ENCODE assay signal across 18 cellular contexts in genomic region chr6:39169448-39170344, GRCh38. TPM values are rescaled to one million over a fixed set of nuclear protein-coding genes. Genes with fewer than 3 reads are reported as not detected.
DNase-seq lines count a peak whose midpoint lies in the region; ATAC-seq, FAIRE-seq and TF ChIP-seq lines count a peak whose summit lies in the region.
"Had no signal": no experiment of that assay in that cellular context is flagged by ENCODE, and none has a peak within 500 bp of the region (broad histone marks: within the 10 kb centered on the region; RNA-seq: fewer than 3 reads in every experiment).

No MANE protein-coding gene starts in this region.

- peak overlapping the region; percentile 71 to 78 (median 75) for H3K27ac ChIP-seq in pancreas
- H3K27ac ChIP-seq: foreskin keratinocyte had no signal

- H3K4me1 Mint-ChIP-seq in dendritic cell treated with granulocyte-macrophage colony-stimulating factor and Interleukin-4, amounts not matched to agents 40 ng/mL and 50 ng/mL, for 4 days (ENCODE audit: low read depth): peaks cover 40% of the 10 kb centered on the region
- H3K4me1 Mint-ChIP-seq in natural killer cell: peaks cover 5 to 7% of the 10 kb centered on the region in 2 donors

- no peak overlapping the region for H3K4me3 ChIP-seq in pancreas

- peak; percentile 33 for DNase-seq in DMS79 treated with DMSO at 0.1 percent for 48 hours (lab: John Stamatoyannopoulos, UW)
- peak; percentile 63 for DNase-seq in NCI-H2029 treated with DMSO at 0.1 percent for 48 hours (lab: John Stamatoyannopoulos, UW)
- DNase-seq in pancreas: peak; percentile 69 to 85 (median 80)
- DNase-seq in natural killer cell: no peak
- DNase-seq in NK-92 (lab: John Stamatoyannopoulos, UW; ENCODE audit: unreplicated experiment): no peak
- DNase-seq: activated naive CD4-positive, alpha-beta T cell treated with anti-CD3 and anti-CD28 coated beads, Interleukin-2, amount 50 U/mL, for 16 hours; activated T-cell treated with anti-CD3 and anti-CD28 coated beads, Interleukin-2, amount 50 U/mL, for 1 hour; AML-193; cortex of kidney; foreskin keratinocyte; left cardiac atrium; NCI-H82; stimulated activated CD4-positive, alpha-beta T cell treated with anti-CD3 and anti-CD28 coated beads, Interleukin-2, amount 100 ng/mL, for 24 hours had no signal

- H3K27me3 ChIP-seq in pancreas: no peaks in the 10 kb centered on the region

- H3K4me3 Mint-ChIP-seq in dendritic cell treated with granulocyte-macrophage colony-stimulating factor and Interleukin-4, amounts not matched to agents 40 ng/mL and 50 ng/mL, for 4 days: no peak overlapping the region
- H3K4me3 Mint-ChIP-seq in natural killer cell: no peak overlapping the region
- H3K4me3 Mint-ChIP-seq: brain had no signal

- H3K27ac Mint-ChIP-seq in dendritic cell treated with granulocyte-macrophage colony-stimulating factor and Interleukin-4, amounts not matched to agents 40 ng/mL and 50 ng/mL, for 4 days: peak overlapping the region; percentile 15
- H3K27ac Mint-ChIP-seq in natural killer cell: no peak overlapping the region
- H3K27ac Mint-ChIP-seq: brain had no signal

- no peaks in the 10 kb centered on the region for H3K9me3 Mint-ChIP-seq in dendritic cell treated with granulocyte-macrophage colony-stimulating factor and Interleukin-4, amounts not matched to agents 40 ng/mL and 50 ng/mL, for 4 days
- H3K9me3 Mint-ChIP-seq in natural killer cell: no peaks in the 10 kb centered on the region

- H3K4me1 ChIP-seq in pancreas: peaks cover 3 to 12% (median 4%) of the 10 kb centered on the region in 3 donors
- H3K4me1 ChIP-seq: foreskin keratinocyte had no signal

- H3K9me3 ChIP-seq in pancreas: no peaks in the 10 kb centered on the region

- H3K36me3 ChIP-seq in pancreas: no peaks in the 10 kb centered on the region

- no peaks in the 10 kb centered on the region for H3K36me3 Mint-ChIP-seq in dendritic cell treated with granulocyte-macrophage colony-stimulating factor and Interleukin-4, amounts not matched to agents 40 ng/mL and 50 ng/mL, for 4 days (ENCODE audit: low read depth)
- no peaks in the 10 kb centered on the region for H3K36me3 Mint-ChIP-seq in natural killer cell
- H3K36me3 Mint-ChIP-seq: brain had no signal

- no peak for FAIRE-seq in pancreas (lab: Jason Lieb, UNC)
- FAIRE-seq: D721Med, G401.6 had no signal

- TF ChIP-seq CTCF in pancreas (IDR thresholded peaks at IDR 0.05) (no peak), natural killer cell (IDR thresholded peaks at IDR 0.05) (no peak)

- ATAC-seq in pancreas: peak; percentile 65 to 84 (median 74)
- no peak for ATAC-seq in natural killer cell
- no peak for ATAC-seq in GM19035 (IDR thresholded peaks at IDR 0.05; ENCODE audit: unreplicated experiment)
- ATAC-seq: foreskin keratinocyte had no signal

- intact Hi-C loops in dendritic cell treated with granulocyte-macrophage colony-stimulating factor and Interleukin-4, amounts not matched to agents 40 ng/mL and 50 ng/mL, for 4 days (cut with micrococcal nuclease): no loop called here
- intact Hi-C loops in pancreas (cut with DNase I): loop anchor here in 1 of 3 donors (10.0 kb wide), 1 partner anchor 135 kb away; no protein-coding TSS in a partner anchor
- intact Hi-C loops in natural killer cell (cut with micrococcal nuclease): no loop called here

- WGBS in pancreas, 2 donors: 40% methylated on average over 14 of the region's 14 CpGs

- peaks cover 18% of the 10 kb centered on the region for H3K27me3 Mint-ChIP-seq in dendritic cell treated with granulocyte-macrophage colony-stimulating factor and Interleukin-4, amounts not matched to agents 40 ng/mL and 50 ng/mL, for 4 days
- H3K27me3 Mint-ChIP-seq in natural killer cell (ENCODE audit: low read depth in 2 of 2): peaks cover 8 to 10% of the 10 kb centered on the region in 2 donors

RNA-seq across cellular contexts. Expression of gene SAYSD1, which starts 54.7 kb away (rescaled TPM):
- 10 to 100 TPM in 1 of 6 donors, 1 to 10 TPM in 5; 5.8 to 10.0 (median 7.5) TPM for total RNA-seq in pancreas
- 10 to 100 TPM in 1 of 2 donors, 1 to 10 TPM in 1; 10.0 to 12.4 TPM for polyA plus RNA-seq in pancreas
- total RNA-seq in natural killer cell: 10 to 100 TPM; 11.3 to 13.1 (median 11.5) TPM

RNA-seq across cellular contexts. Expression of gene KCNK5, which starts 59.6 kb away (rescaled TPM):
- total RNA-seq in pancreas: 10 to 100 TPM; 10.8 to 32.4 (median 18.7) TPM
- polyA plus RNA-seq in pancreas: 10 to 100 TPM; 20.5 to 30.8 TPM
- under 1 TPM in 2 of 3 donors, not detected in 1; 0.16 to 0.50 TPM for total RNA-seq in natural killer cell

Comparison
In these comparisons a context has a peak if more than half of its experiments do, and no peak if none do; other contexts are left out.
1. DNase-seq: peak in DMS79 treated with DMSO at 0.1 percent for 48 hours (single experiment), NCI-H2029 treated with DMSO at 0.1 percent for 48 hours (single experiment) and pancreas (6 of 6); none in natural killer cell (single experiment) and NK-92 (single experiment).
2. ATAC-seq: peak in pancreas (4 of 4); none in natural killer cell (0 of 3) and GM19035 (single experiment).
3. RNA of gene KCNK5, which starts 59.6 kb away (total RNA-seq): 10.8 to 32.4 TPM in pancreas; 0.16 to 0.50 TPM in natural killer cell; every median in the first group is over 4 times any median in the second.